ENCODE assay signal across 1 cellular context in the genomic region with DNA sequence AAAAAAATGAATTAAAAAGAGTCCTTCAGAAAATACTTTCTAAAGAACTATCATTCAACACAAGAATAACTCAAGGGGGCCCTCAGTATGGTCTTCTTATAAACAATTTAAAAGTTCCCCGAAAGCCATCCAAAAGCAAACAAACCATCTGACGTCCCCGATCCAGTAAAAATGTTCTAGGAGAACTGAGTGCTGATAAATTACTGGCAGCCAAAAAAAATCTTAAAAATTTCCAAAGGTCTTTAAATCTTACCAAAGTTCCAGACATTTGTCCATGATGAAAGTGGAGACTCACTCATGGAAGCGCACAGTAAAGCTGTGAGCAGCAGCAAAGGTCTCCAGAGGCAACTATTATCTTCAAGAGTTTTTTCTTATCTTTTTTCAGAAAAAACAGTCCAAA.
TF ChIP-seq lines count a peak whose summit lies in the region.

No MANE protein-coding gene starts in this region.

TF ChIP-seq in HCT116, 20 proteins besides CTCF, POLR2A, EP300 and RAD21:
- TF ChIP-seq, protein P1, sequence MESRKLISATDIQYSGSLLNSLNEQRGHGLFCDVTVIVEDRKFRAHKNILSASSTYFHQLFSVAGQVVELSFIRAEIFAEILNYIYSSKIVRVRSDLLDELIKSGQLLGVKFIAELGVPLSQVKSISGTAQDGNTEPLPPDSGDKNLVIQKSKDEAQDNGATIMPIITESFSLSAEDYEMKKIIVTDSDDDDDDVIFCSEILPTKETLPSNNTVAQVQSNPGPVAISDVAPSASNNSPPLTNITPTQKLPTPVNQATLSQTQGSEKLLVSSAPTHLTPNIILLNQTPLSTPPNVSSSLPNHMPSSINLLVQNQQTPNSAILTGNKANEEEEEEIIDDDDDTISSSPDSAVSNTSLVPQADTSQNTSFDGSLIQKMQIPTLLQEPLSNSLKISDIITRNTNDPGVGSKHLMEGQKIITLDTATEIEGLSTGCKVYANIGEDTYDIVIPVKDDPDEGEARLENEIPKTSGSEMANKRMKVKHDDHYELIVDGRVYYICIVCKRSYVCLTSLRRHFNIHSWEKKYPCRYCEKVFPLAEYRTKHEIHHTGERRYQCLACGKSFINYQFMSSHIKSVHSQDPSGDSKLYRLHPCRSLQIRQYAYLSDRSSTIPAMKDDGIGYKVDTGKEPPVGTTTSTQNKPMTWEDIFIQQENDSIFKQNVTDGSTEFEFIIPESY (IDR thresholded peaks at IDR 0.05; ENCODE audit: extremely low read depth, insufficient replicate concordance, low read length) = no peak
- TF ChIP-seq, protein P2, sequence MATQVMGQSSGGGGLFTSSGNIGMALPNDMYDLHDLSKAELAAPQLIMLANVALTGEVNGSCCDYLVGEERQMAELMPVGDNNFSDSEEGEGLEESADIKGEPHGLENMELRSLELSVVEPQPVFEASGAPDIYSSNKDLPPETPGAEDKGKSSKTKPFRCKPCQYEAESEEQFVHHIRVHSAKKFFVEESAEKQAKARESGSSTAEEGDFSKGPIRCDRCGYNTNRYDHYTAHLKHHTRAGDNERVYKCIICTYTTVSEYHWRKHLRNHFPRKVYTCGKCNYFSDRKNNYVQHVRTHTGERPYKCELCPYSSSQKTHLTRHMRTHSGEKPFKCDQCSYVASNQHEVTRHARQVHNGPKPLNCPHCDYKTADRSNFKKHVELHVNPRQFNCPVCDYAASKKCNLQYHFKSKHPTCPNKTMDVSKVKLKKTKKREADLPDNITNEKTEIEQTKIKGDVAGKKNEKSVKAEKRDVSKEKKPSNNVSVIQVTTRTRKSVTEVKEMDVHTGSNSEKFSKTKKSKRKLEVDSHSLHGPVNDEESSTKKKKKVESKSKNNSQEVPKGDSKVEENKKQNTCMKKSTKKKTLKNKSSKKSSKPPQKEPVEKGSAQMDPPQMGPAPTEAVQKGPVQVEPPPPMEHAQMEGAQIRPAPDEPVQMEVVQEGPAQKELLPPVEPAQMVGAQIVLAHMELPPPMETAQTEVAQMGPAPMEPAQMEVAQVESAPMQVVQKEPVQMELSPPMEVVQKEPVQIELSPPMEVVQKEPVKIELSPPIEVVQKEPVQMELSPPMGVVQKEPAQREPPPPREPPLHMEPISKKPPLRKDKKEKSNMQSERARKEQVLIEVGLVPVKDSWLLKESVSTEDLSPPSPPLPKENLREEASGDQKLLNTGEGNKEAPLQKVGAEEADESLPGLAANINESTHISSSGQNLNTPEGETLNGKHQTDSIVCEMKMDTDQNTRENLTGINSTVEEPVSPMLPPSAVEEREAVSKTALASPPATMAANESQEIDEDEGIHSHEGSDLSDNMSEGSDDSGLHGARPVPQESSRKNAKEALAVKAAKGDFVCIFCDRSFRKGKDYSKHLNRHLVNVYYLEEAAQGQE (IDR thresholded peaks at IDR 0.05; ENCODE audit: low read depth) = no peak
- TF ChIP-seq EZH2phosphoT487 (IDR thresholded peaks at IDR 0.05; ENCODE audit: borderline replicate concordance) (no peak), SIN3A (IDR thresholded peaks at IDR 0.05; ENCODE audit: low read depth) (no peak), ZNF274 (IDR thresholded peaks at IDR 0.05; ENCODE audit: low read depth, low read length) (no peak), CEBPB (IDR thresholded peaks at IDR 0.05; ENCODE audit: low read depth) (no peak), POLR2AphosphoS5 (IDR thresholded peaks at IDR 0.05; ENCODE audit: low read depth, low read length) (no peak), FOSL1 (IDR thresholded peaks at IDR 0.05; ENCODE audit: low read depth) (no peak), TCF7L2 (IDR thresholded peaks at IDR 0.05; ENCODE audit: borderline replicate concordance, extremely low read depth, insufficient read depth, insufficient read length) (no peak), ELF1 (IDR thresholded peaks at IDR 0.05; ENCODE audit: borderline replicate concordance, low read depth) (no peak), YY1 (IDR thresholded peaks at IDR 0.05; ENCODE audit: extremely low read depth, insufficient replicate concordance, low read depth, low read length) (no peak), EZH2 (IDR thresholded peaks at IDR 0.05) (no peak), ZFX (IDR thresholded peaks at IDR 0.05) (no peak), SRF (IDR thresholded peaks at IDR 0.05; ENCODE audit: low read depth) (no peak), CBX3 (IDR thresholded peaks at IDR 0.05; ENCODE audit: low read depth) (no peak), SP1 (IDR thresholded peaks at IDR 0.05; ENCODE audit: low read depth) (no peak), JUND (IDR thresholded peaks at IDR 0.05) (no peak)
- TF ChIP-seq, protein P3, sequence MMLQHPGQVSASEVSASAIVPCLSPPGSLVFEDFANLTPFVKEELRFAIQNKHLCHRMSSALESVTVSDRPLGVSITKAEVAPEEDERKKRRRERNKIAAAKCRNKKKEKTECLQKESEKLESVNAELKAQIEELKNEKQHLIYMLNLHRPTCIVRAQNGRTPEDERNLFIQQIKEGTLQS (IDR thresholded peaks at IDR 0.05) = no peak
- TF ChIP-seq, protein P4, sequence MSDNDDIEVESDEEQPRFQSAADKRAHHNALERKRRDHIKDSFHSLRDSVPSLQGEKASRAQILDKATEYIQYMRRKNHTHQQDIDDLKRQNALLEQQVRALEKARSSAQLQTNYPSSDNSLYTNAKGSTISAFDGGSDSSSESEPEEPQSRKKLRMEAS (IDR thresholded peaks at IDR 0.05) = no peak
